ENCODE assay signal across 9 cellular contexts in the genomic region with DNA sequence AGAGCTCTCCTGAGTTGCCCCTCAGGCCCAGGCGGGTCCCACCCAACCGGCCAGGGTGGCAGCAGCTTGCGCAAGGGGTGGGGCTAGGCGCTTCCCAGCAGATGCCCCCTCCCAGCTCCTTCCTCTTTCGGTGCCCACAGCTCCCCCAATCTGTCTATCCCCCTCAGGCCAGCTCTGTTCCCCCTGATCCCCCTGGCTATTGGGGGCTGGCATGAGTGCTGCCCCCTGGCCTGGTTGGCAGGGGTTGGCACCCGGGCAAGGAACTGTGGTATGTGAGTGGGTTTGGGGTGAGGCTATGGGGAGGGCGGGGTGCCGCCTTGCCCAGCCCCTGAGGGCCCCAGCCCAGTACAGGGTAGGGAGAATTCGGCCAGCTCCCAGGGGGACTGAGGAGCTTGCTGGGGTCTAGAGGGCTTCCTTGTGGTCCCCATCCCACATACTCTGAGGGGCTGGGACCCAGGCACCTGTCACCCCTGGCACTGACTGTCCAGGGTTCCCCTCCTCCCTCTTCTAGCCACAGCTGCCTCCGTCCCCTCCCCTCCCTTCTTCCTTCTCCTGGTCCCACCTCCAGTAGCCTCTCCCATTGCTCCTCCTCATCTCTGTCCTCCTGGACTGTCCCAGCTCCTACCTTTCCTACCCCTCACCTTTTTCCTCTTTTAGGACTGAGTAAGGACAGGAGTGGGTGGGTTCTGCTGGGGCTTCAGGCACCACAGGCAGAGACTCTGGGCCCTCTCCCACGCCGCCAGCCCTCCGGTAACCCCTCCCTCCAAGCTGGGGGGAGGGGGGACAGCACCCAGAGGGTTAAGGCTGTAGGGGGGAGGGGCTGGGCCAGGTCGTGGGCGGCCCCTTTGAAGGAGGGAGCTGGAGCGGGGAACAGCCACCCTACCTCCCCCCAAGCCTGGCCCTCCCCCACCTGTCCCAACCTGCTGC.
A peak's percentile ranks its signal among the peaks of the same experiment; 100 is the strongest.
DNase-seq lines count a peak whose midpoint lies in the region; ATAC-seq lines count a peak whose summit lies in the region.
"Had no signal": no experiment of that assay in that cellular context is flagged by ENCODE, and none has a peak within 500 bp of the region (broad histone marks: within the 10 kb centered on the region; RNA-seq: fewer than 3 reads in every experiment).

No MANE protein-coding gene starts in this region.

- H3K4me1 ChIP-seq in HUES6 (ENCODE audit: control insufficient read depth, insufficient read depth, low read length) (peaks cover 50% of the 10 kb centered on the region), iPS-18a (ENCODE audit: control insufficient read depth, low read depth, low read length) (peaks cover 36% of the 10 kb centered on the region)

- H3K36me3 ChIP-seq in HUES6 (ENCODE audit: control insufficient read depth, insufficient read depth, low read length): no peaks in the 10 kb centered on the region
- H3K36me3 ChIP-seq in iPS-18a (ENCODE audit: control insufficient read depth, low read depth, low read length): no peaks in the 10 kb centered on the region

- H3K27ac ChIP-seq in HUES6 (ENCODE audit: low read depth, low read length) (no peak overlapping the region), iPS-18a (ENCODE audit: low read length) (no peak overlapping the region)

- no peak for ATAC-seq in GM21390 (IDR thresholded peaks at IDR 0.05; ENCODE audit: unreplicated experiment)

- H3K9me3 ChIP-seq in HUES6 (ENCODE audit: control insufficient read depth, insufficient read depth, low read depth, low read length) (no peaks in the 10 kb centered on the region), iPS-18a (ENCODE audit: control insufficient read depth, low read depth, low read length) (no peaks in the 10 kb centered on the region)

- no peak overlapping the region for H3K9ac ChIP-seq in HUES6 (ENCODE audit: low read length)
- H3K9ac ChIP-seq in iPS-18a (ENCODE audit: low read length): no peak overlapping the region

- H3K4me3 ChIP-seq in HUES6 (ENCODE audit: low read depth, low read length): peak overlapping the region; percentile 6; the same call in 1 of the 2 replicates
- H3K4me3 ChIP-seq in iPS-18a (ENCODE audit: low read length): peak overlapping the region; percentile 17

- H3K27me3 ChIP-seq in HUES6 (ENCODE audit: control insufficient read depth, insufficient read depth, low read length): no peaks in the 10 kb centered on the region
- H3K27me3 ChIP-seq in iPS-18a (ENCODE audit: control insufficient read depth, insufficient read depth, low read length): no peaks in the 10 kb centered on the region

- DNase-seq in activated T-cell treated with anti-CD3 and anti-CD28 coated beads, Interleukin-2, amount 50 U/mL, for 1 hour: peak; percentile 50
- peak; percentile 64 for DNase-seq in stimulated activated CD4-positive, alpha-beta T cell treated with anti-CD3 and anti-CD28 coated beads, Interleukin-4, amount 100 ng/mL, for 24 hours
- DNase-seq in NCI-H345 (lab: John Stamatoyannopoulos, UW) (no peak), T-helper 9 cell (no peak), DMS153 (lab: John Stamatoyannopoulos, UW) (no peak)
- DNase-seq: glutamatergic neuron had no signal

Comparison
In these comparisons a context has a peak if more than half of its experiments do, and no peak if none do; other contexts are left out.
1. DNase-seq: peak in activated T-cell treated with anti-CD3 and anti-CD28 coated beads, Interleukin-2, amount 50 U/mL, for 1 hour (single experiment) and stimulated activated CD4-positive, alpha-beta T cell treated with anti-CD3 and anti-CD28 coated beads, Interleukin-4, amount 100 ng/mL, for 24 hours (single experiment); none in NCI-H345 (single experiment), T-helper 9 cell (single experiment) and DMS153 (single experiment).